Comparison of ENCODE assay signal across 21 cellular contexts in the genomic region with DNA sequence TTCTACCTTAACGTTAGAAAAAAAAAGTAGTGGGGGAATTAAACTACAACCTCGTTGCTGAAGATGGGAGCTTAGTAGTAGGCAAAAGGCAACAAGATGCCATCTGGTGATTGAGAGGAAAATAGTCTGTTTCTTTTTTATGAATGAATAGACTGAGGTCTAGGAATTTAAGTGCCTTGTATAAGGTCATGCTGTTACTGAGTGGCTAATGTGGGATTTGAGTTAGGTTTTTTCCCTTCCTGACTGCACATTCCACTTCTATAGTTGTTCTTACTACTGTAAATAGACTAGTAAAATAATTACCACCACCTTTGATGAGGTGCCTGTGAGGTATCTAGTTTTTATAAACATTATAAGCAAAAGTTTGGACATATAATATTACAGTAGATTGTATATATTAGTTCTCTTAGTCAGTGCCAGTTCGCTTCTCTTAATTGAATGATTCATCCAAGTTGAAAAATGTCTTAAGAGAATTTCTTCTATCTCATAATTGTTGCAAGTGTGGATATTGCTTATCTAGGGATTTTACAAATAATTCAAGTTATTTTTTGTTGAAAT.
"Had no signal": no experiment of that assay in that cellular context is flagged by ENCODE, and none has a peak within 500 bp of the region (broad histone marks: within the 10 kb centered on the region; RNA-seq: fewer than 3 reads in every experiment).

No MANE protein-coding gene starts in this region.

- H3K27me3 ChIP-seq: ascending aorta, esophagus muscularis mucosa, heart right ventricle, tibial artery had no signal

- H3K27ac ChIP-seq: ascending aorta, esophagus muscularis mucosa, heart right ventricle, lower lobe of right lung, prostate gland, skin epidermis, tibial artery had no signal

- H3K27me3 Mint-ChIP-seq: activated T-helper 17 cell treated with anti-CD3 and anti-CD28 coated beads, Interleukin-2, amount 50 U/mL, for 72 hours had no signal

- H3K9me3 Mint-ChIP-seq: activated T-helper 17 cell treated with anti-CD3 and anti-CD28 coated beads, Interleukin-2, amount 50 U/mL, for 72 hours; T-helper 2 cell treated with Interferon-gamma antibody and Interleukin-4, amounts not matched to agents 5 μg/mL and 100 μg/mL, for 36 hours had no signal

- H3K4me3 Mint-ChIP-seq: activated T-helper 17 cell treated with anti-CD3 and anti-CD28 coated beads, Interleukin-2, amount 50 U/mL, for 72 hours; mesothelial cell of epicardium; nephron progenitor cell; T-helper 2 cell treated with Interferon-gamma antibody and Interleukin-4, amounts not matched to agents 5 μg/mL and 100 μg/mL, for 36 hours had no signal

- DNase-seq: activated naive CD4-positive, alpha-beta T cell treated with Interleukin-2 at 50 U/mL for 16 hours; heart right ventricle; left colon; lower lobe of right lung; nephron progenitor cell; occipital lobe; right cardiac atrium; stimulated activated CD4-positive, alpha-beta T cell treated with anti-CD3 and anti-CD28 coated beads, Interleukin-4, amount 100 ng/mL, for 24 hours; stimulated activated naive CD4-positive, alpha-beta T cell; tibial artery had no signal

- H3K4me3 ChIP-seq: ascending aorta, esophagus muscularis mucosa, heart right ventricle, lower lobe of right lung, prostate gland, skin epidermis, tibial artery had no signal

- H3K9me3 ChIP-seq: ascending aorta, esophagus muscularis mucosa, heart right ventricle, lower lobe of right lung, prostate gland, tibial artery had no signal

- H3K4me1 ChIP-seq: ascending aorta, lower lobe of right lung, prostate gland, tibial artery had no signal

- FAIRE-seq: colon, frontal cortex, islet of Langerhans, urothelium cell line had no signal

- H3K27ac Mint-ChIP-seq: activated T-helper 17 cell treated with anti-CD3 and anti-CD28 coated beads, Interleukin-2, amount 50 U/mL, for 72 hours; T-helper 2 cell treated with Interferon-gamma antibody and Interleukin-4, amounts not matched to agents 5 μg/mL and 100 μg/mL, for 36 hours had no signal

- H3K4me1 Mint-ChIP-seq: activated T-helper 17 cell treated with anti-CD3 and anti-CD28 coated beads, Interleukin-2, amount 50 U/mL, for 72 hours; mesothelial cell of epicardium; nephron progenitor cell had no signal

- H3K36me3 ChIP-seq: prostate gland had no signal
